In the genomic region with DNA sequence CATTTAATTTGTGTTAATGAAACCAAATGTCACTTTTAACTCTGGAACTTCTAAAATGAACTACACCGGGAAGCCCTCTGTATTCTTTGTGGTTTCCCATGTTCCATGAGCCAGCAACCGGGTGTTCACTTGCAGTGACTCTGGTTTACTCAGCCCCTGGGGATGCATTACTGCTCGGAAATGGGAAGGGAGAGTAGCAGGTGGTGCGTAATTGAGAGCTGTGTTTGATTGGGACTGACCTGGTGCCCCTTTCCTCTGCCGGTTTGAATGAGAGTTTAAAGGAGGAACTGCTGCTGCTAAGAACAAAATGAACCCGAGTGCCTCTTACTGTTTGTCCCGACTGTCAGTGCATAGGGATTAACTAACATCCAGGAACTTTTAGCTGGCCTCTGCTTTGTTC, we compare ENCODE assay signal across 8 cellular contexts.
DNase-seq lines count a peak whose midpoint lies in the region; ATAC-seq and TF ChIP-seq lines count a peak whose summit lies in the region.

No MANE protein-coding gene starts in this region.

- DNase-seq in NCI-H69 (lab: John Stamatoyannopoulos, UW) (peak; percentile 99), endodermal cell (no peak), lower leg skin (ENCODE audit: low spot score in 2 of 2) (no peak), dedifferentiated amniotic fluid mesenchymal stem cell (ENCODE audit: extremely low spot score) (no peak), GM13977 (ENCODE audit: low spot score) (no peak)
- DNase-seq in stimulated activated naive B cell treated with anti-CD40 and anti-IgM and Interleukin-4, amounts not matched to agents 10 μg/mL and 1 μg/mL and 100 μg/mL, for 72 hours, result peak; percentile 81

- in situ Hi-C loops in GM13977 (cut with MboI; ENCODE audit: low pct_unique_long_range_greater_than_20kb, low sequenced_read_pairs, unreplicated experiment), result no loop called here

- ATAC-seq in GM18520 (IDR thresholded peaks at IDR 0.05; ENCODE audit: unreplicated experiment) (peak; percentile 25), HG02642 (IDR thresholded peaks at IDR 0.05; ENCODE audit: poor library complexity, unreplicated experiment) (peak; percentile 65)
- peak; percentile 93 for ATAC-seq in stimulated activated naive B cell treated with anti-CD40 and anti-IgM and Interleukin-4, amounts not matched to agents 10 μg/mL and 1 μg/mL and 100 μg/mL, for 72 hours (replicated peaks)

- peaks cover 7% of the 10 kb centered on the region for H3K9me3 ChIP-seq in endodermal cell (ENCODE audit: control insufficient read depth, low read length)

- no peak overlapping the region for H3K4me3 Mint-ChIP-seq in endodermal cell
- peak overlapping the region; percentile 27 to 57 for H3K4me3 Mint-ChIP-seq in stimulated activated naive B cell treated with anti-CD40 and anti-IgM and Interleukin-4, amounts not matched to agents 10 μg/mL and 1 μg/mL and 100 μg/mL, for 72 hours

- H3K27ac Mint-ChIP-seq in endodermal cell, result no peak overlapping the region
- H3K27ac Mint-ChIP-seq in stimulated activated naive B cell treated with anti-CD40 and anti-IgM and Interleukin-4, amounts not matched to agents 10 μg/mL and 1 μg/mL and 100 μg/mL, for 72 hours, result peak overlapping the region; percentile 80

- TF ChIP-seq POLR2A in lower leg skin (IDR thresholded peaks at IDR 0.05), result no peak

- H3K36me3 Mint-ChIP-seq in endodermal cell (ENCODE audit: low read depth), result peaks cover 3% of the 10 kb centered on the region
- peaks cover 39 to 47% of the 10 kb centered on the region in 2 donors for H3K36me3 Mint-ChIP-seq in stimulated activated naive B cell treated with anti-CD40 and anti-IgM and Interleukin-4, amounts not matched to agents 10 μg/mL and 1 μg/mL and 100 μg/mL, for 72 hours

- peaks cover 10% of the 10 kb centered on the region for H3K4me1 ChIP-seq in endodermal cell (ENCODE audit: control insufficient read depth, insufficient read depth, low read length)

- H3K36me3 ChIP-seq in endodermal cell (ENCODE audit: control insufficient read depth, insufficient read depth, low read length), result peaks cover 13% of the 10 kb centered on the region

- 78% methylated on average over 6 to 7 of the region's 7 CpGs for WGBS in endodermal cell (ENCODE audit: insufficient coverage in 1 of 2, insufficient read length in 1 of 2), 2 experiments
- WGBS in lower leg skin, 2 donors, result 54 to 59% methylated on average over 7 of the region's 7 CpGs

- intact Hi-C loops in lower leg skin (cut with DNase I; ENCODE audit: low total_unique reads), result no loop called here

- H3K9me3 Mint-ChIP-seq in endodermal cell, result no peaks in the 10 kb centered on the region
- H3K9me3 Mint-ChIP-seq in stimulated activated naive B cell treated with anti-CD40 and anti-IgM and Interleukin-4, amounts not matched to agents 10 μg/mL and 1 μg/mL and 100 μg/mL, for 72 hours, result no peaks in the 10 kb centered on the region

- H3K27me3 Mint-ChIP-seq in endodermal cell (ENCODE audit: insufficient read depth), result no peaks in the 10 kb centered on the region
- H3K27me3 Mint-ChIP-seq in stimulated activated naive B cell treated with anti-CD40 and anti-IgM and Interleukin-4, amounts not matched to agents 10 μg/mL and 1 μg/mL and 100 μg/mL, for 72 hours, result no peaks in the 10 kb centered on the region

- H3K4me1 Mint-ChIP-seq in endodermal cell, result peaks cover 43% of the 10 kb centered on the region
- H3K4me1 Mint-ChIP-seq in stimulated activated naive B cell treated with anti-CD40 and anti-IgM and Interleukin-4, amounts not matched to agents 10 μg/mL and 1 μg/mL and 100 μg/mL, for 72 hours, result peaks cover 23 to 32% of the 10 kb centered on the region in 2 donors

- no peak overlapping the region for H3K9ac ChIP-seq in endodermal cell (ENCODE audit: extremely low read depth, low read length, poor library complexity, severe bottlenecking)

- no peak overlapping the region for H3K4me3 ChIP-seq in endodermal cell (ENCODE audit: low read length)
- H3K4me3 ChIP-seq in lower leg skin (ENCODE audit: low read depth, poor library complexity, severe bottlenecking), result no peak overlapping the region

- no peaks in the 10 kb centered on the region for H3K27me3 ChIP-seq in endodermal cell (ENCODE audit: control insufficient read depth, insufficient read depth, low read length, poor library complexity, severe bottlenecking)

- TF ChIP-seq CTCF in endodermal cell (conservative IDR thresholded peaks at IDR 0.05) (no peak), lower leg skin (IDR thresholded peaks at IDR 0.05) (no peak), GM13977 (IDR thresholded peaks at IDR 0.05; ENCODE audit: extremely low read depth, insufficient read depth, missing control alignments) (no peak)

- peak overlapping the region; percentile 18 for H3K27ac ChIP-seq in endodermal cell (ENCODE audit: low read depth, low read length)

Comparison
In these comparisons a context has a peak if more than half of its experiments do, and no peak if none do; other contexts are left out.
1. ATAC-seq: peak in every context shown above with its lines; median percentile 93 in stimulated activated naive B cell treated with anti-CD40 and anti-IgM and Interleukin-4, amounts not matched to agents 10 μg/mL and 1 μg/mL and 100 μg/mL, for 72 hours; 65 in HG02642; 25 in GM18520.
2. DNase-seq: peak in NCI-H69 (single experiment) and stimulated activated naive B cell treated with anti-CD40 and anti-IgM and Interleukin-4, amounts not matched to agents 10 μg/mL and 1 μg/mL and 100 μg/mL, for 72 hours (single experiment); none in endodermal cell (single experiment), lower leg skin (0 of 2), dedifferentiated amniotic fluid mesenchymal stem cell (single experiment) and GM13977 (single experiment).